In genomic region chr3:20769430-20769829, GRCh38 we compare ENCODE assay signal across 7 cellular contexts.
"Had no signal": no experiment of that assay in that cellular context is flagged by ENCODE, and none has a peak within 500 bp of the region (broad histone marks: within the 10 kb centered on the region; RNA-seq: fewer than 3 reads in every experiment).

No MANE protein-coding gene starts in this region.

- ATAC-seq: GM23338, HepG2 had no signal

- H3K36me3 Mint-ChIP-seq: IgD-negative memory B cell had no signal

- H2AFZ ChIP-seq: GM23338 had no signal

- H3K4me1 Mint-ChIP-seq: GM23338, H9 had no signal

- H3K4me3 ChIP-seq: GM23338 had no signal

- H3K27ac ChIP-seq: HL-60 had no signal

- H3K4me3 Mint-ChIP-seq: GM23338, H9, IgD-negative memory B cell had no signal

- H3K27me3 Mint-ChIP-seq: IgD-negative memory B cell had no signal

- H3K4me2 ChIP-seq: GM23338 had no signal

- DNase-seq: H9, HCEC 1CT, KG1 had no signal

- H3K9me3 Mint-ChIP-seq: GM23338, H9 had no signal
